Comparison of ENCODE assay signal across 13 cellular contexts in genomic region chr1:30405081-30405480, GRCh38.
"Had no signal": no experiment of that assay in that cellular context is flagged by ENCODE, and none has a peak within 500 bp of the region (broad histone marks: within the 10 kb centered on the region; RNA-seq: fewer than 3 reads in every experiment).

No MANE protein-coding gene starts in this region.

- H3K27ac ChIP-seq: hepatocyte had no signal

- H3K9me3 Mint-ChIP-seq: activated T-helper 1 cell treated with anti-CD3 and anti-CD28 coated beads, Interleukin-12 subunit alpha, Interleukin-12 subunit beta, Interleukin-2, Interleukin-4 antibody, amounts not matched to agents 30 ng/mL and 10 ng/mL and 1 ng/mL, durations not matched to agents 14 hours and 24 hours and 36 hours; brain; dendritic cell treated with granulocyte-macrophage colony-stimulating factor and Interleukin-4, amounts not matched to agents 40 ng/mL and 50 ng/mL, for 4 days had no signal

- H3K4me3 Mint-ChIP-seq: activated T-helper 1 cell treated with anti-CD3 and anti-CD28 coated beads, Interleukin-12 subunit alpha, Interleukin-12 subunit beta, Interleukin-2, Interleukin-4 antibody, amounts not matched to agents 30 ng/mL and 10 ng/mL and 1 ng/mL, durations not matched to agents 14 hours and 24 hours and 36 hours; brain; dendritic cell treated with granulocyte-macrophage colony-stimulating factor and Interleukin-4, amounts not matched to agents 40 ng/mL and 50 ng/mL, for 4 days had no signal

- DNase-seq: activated CD4-positive, alpha-beta T cell treated with anti-CD3 and anti-CD28 coated beads, Interleukin-2, amount 50 U/mL, for 4 hours; activated CD4-positive, CD25-positive, alpha-beta regulatory T cell treated with anti-CD3 and anti-CD28 coated beads, Interleukin-2, amount 50 U/mL, for 72 hours; activated naive CD4-positive, alpha-beta T cell treated with anti-CD3 and anti-CD28 coated beads, Interleukin-2, amount 50 U/mL, for 16 hours; amniotic stem cell; erythroblast; stimulated activated CD4-positive, alpha-beta T cell treated with anti-CD3 and anti-CD28 coated beads, Interleukin-2, amount 100 ng/mL, for 24 hours; stimulated activated naive CD4-positive, alpha-beta T cell; T-helper 2 cell had no signal

- H3K36me3 Mint-ChIP-seq: brain had no signal

- H3K27ac Mint-ChIP-seq: activated T-helper 1 cell treated with anti-CD3 and anti-CD28 coated beads, Interleukin-12 subunit alpha, Interleukin-12 subunit beta, Interleukin-2, Interleukin-4 antibody, amounts not matched to agents 30 ng/mL and 10 ng/mL and 1 ng/mL, durations not matched to agents 14 hours and 24 hours and 36 hours; dendritic cell treated with granulocyte-macrophage colony-stimulating factor and Interleukin-4, amounts not matched to agents 40 ng/mL and 50 ng/mL, for 4 days had no signal

- H3K4me3 ChIP-seq: hepatocyte had no signal

- ATAC-seq: SK-N-SH treated with all-trans-retinoic acid at 6 μM for 48 hours had no signal

- H3K4me2 ChIP-seq: hepatocyte had no signal
